Comparison of ENCODE assay signal across 21 cellular contexts in the genomic region with DNA sequence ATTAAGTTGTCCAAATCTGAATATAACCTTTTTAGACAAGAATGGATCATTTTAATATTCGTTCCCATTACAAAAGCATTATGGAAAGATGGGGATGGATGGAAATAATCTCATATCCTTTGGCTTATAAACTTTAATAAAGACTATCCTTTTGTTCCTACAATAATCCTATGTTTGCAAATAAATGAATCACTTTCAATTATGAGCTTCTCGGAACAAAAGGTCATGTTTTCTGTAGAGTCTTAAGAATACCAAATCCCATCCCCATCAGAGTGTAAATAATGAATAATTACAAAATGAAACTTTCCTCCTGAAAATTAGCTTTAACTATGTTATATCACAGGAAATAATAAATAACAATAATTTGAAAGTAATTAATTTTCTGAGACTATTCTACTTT.
"Had no signal": no experiment of that assay in that cellular context is flagged by ENCODE, and none has a peak within 500 bp of the region (broad histone marks: within the 10 kb centered on the region; RNA-seq: fewer than 3 reads in every experiment).

No MANE protein-coding gene starts in this region.

- H2AFZ ChIP-seq: hepatocyte had no signal

- DNase-seq: colonic mucosa; cortex of kidney; effector CD8-positive, alpha-beta T cell; effector memory CD8-positive, alpha-beta T cell; endodermal cell; foreskin keratinocyte; heart left ventricle; hypothalamus; immature natural killer cell; islet precursor cell; left cardiac atrium; left lung; left ventricle myocardium superior; lower lobe of right lung; mesenchymal stem cell; midbrain had no signal

- H3K4me2 ChIP-seq: hepatocyte had no signal

- H3K4me1 ChIP-seq: colonic mucosa, foreskin keratinocyte, heart left ventricle, left lung, lower lobe of right lung had no signal

- H3K9me3 ChIP-seq: colonic mucosa, esophagus muscularis mucosa, gastroesophageal sphincter, heart left ventricle, left lung, lower lobe of right lung had no signal

- H3K4me3 ChIP-seq: colonic mucosa, esophagus muscularis mucosa, gastroesophageal sphincter, heart left ventricle, hepatocyte, left lung, lower lobe of right lung had no signal

- FAIRE-seq: endothelial cell of umbilical vein, frontal cortex had no signal

- H3K36me3 ChIP-seq: colonic mucosa, esophagus muscularis mucosa, gastroesophageal sphincter, heart left ventricle, left lung, lower lobe of right lung had no signal

- H3K79me2 ChIP-seq: hepatocyte had no signal

- H3K27ac ChIP-seq: colonic mucosa, esophagus muscularis mucosa, foreskin keratinocyte, gastroesophageal sphincter, heart left ventricle, hepatocyte, lower lobe of right lung had no signal

- ATAC-seq: effector memory CD8-positive, alpha-beta T cell; foreskin keratinocyte; gastroesophageal sphincter; heart left ventricle; left cardiac atrium; left lung; left ventricle myocardium superior; lower lobe of right lung had no signal

- H3K27me3 ChIP-seq: colonic mucosa, esophagus muscularis mucosa, foreskin keratinocyte, gastroesophageal sphincter, heart left ventricle, hepatocyte, left lung had no signal
